11 cellular contexts compared by ENCODE assay signal in genomic region chr7:94367940-94368339, GRCh38. TPM values are rescaled to one million over a fixed set of nuclear protein-coding genes. Genes with fewer than 3 reads are reported as not detected.
DNase-seq lines count a peak whose midpoint lies in the region; ATAC-seq, FAIRE-seq and TF ChIP-seq lines count a peak whose summit lies in the region.
"Had no signal": no experiment of that assay in that cellular context is flagged by ENCODE, and none has a peak within 500 bp of the region (broad histone marks: within the 10 kb centered on the region; RNA-seq: fewer than 3 reads in every experiment).

No MANE protein-coding gene starts in this region.

- no peaks in the 10 kb centered on the region for H3K4me1 ChIP-seq in esophagus (ENCODE audit: control insufficient read depth in 2 of 2, insufficient read depth in 2 of 2, low read length in 1 of 2)
- H3K4me1 ChIP-seq in neural progenitor cell: peaks cover 10% of the 10 kb centered on the region
- peaks cover 6% of the 10 kb centered on the region for H3K4me1 ChIP-seq in upper lobe of right lung

- no peaks in the 10 kb centered on the region for H3K36me3 Mint-ChIP-seq in neural progenitor cell
- no peaks in the 10 kb centered on the region for H3K36me3 Mint-ChIP-seq in activated naive CD8-positive, alpha-beta T cell treated with anti-CD3 and anti-CD28 coated beads for 36 hours
- H3K36me3 Mint-ChIP-seq: immature natural killer cell had no signal

- H3K27ac ChIP-seq in esophagus (ENCODE audit: low read depth in 2 of 2, low read length in 1 of 2) (peak overlapping the region; percentile 31 to 47), neural progenitor cell (no peak overlapping the region), upper lobe of right lung (peak overlapping the region; percentile 55)

- TF ChIP-seq CTCF in neural progenitor cell (IDR thresholded peaks at IDR 0.05) (no peak), upper lobe of right lung (IDR thresholded peaks at IDR 0.05) (no peak), D721Med (IDR thresholded peaks at IDR 0.05; ENCODE audit: insufficient read depth, missing control alignments) (no peak)

- WGBS in esophagus, 2 donors: 57 to 65% methylated on average over 2 of the region's 2 CpGs

- ATAC-seq in upper lobe of right lung: peak; percentile 50
- ATAC-seq: activated T-helper 17 cell treated with anti-CD3 and anti-CD28 coated beads, Interleukin-2, amount 50 U/mL, for 72 hours had no signal

- H3K27me3 ChIP-seq in esophagus (ENCODE audit: control insufficient read depth in 1 of 2, insufficient read depth in 2 of 2, low read length in 2 of 2) (no peaks in the 10 kb centered on the region), neural progenitor cell (no peaks in the 10 kb centered on the region), upper lobe of right lung (no peaks in the 10 kb centered on the region)

- no peaks in the 10 kb centered on the region for H3K79me2 ChIP-seq in neural progenitor cell (ENCODE audit: low read depth)

- no peak overlapping the region for H3K27ac Mint-ChIP-seq in neural progenitor cell
- H3K27ac Mint-ChIP-seq in activated naive CD8-positive, alpha-beta T cell treated with anti-CD3 and anti-CD28 coated beads for 36 hours: no peak overlapping the region
- H3K27ac Mint-ChIP-seq: activated T-helper 17 cell treated with anti-CD3 and anti-CD28 coated beads, Interleukin-2, amount 50 U/mL, for 72 hours; immature natural killer cell had no signal

- H3K9me3 ChIP-seq in esophagus (ENCODE audit: control insufficient read depth in 2 of 2, insufficient read depth in 1 of 2, low read depth in 1 of 2, low read length in 1 of 2): no peaks in the 10 kb centered on the region
- H3K9me3 ChIP-seq in neural progenitor cell (ENCODE audit: low read depth): no peaks in the 10 kb centered on the region
- no peaks in the 10 kb centered on the region for H3K9me3 ChIP-seq in upper lobe of right lung

- H3K4me3 ChIP-seq in esophagus (ENCODE audit: low read depth in 1 of 2, low read length in 2 of 2) (no peak overlapping the region), neural progenitor cell (no peak overlapping the region), upper lobe of right lung (no peak overlapping the region)

- H3F3A ChIP-seq in neural progenitor cell (ENCODE audit: low read depth): no peaks in the 10 kb centered on the region

- peaks cover 11% of the 10 kb centered on the region for H3K4me1 Mint-ChIP-seq in neural progenitor cell
- no peaks in the 10 kb centered on the region for H3K4me1 Mint-ChIP-seq in activated naive CD8-positive, alpha-beta T cell treated with anti-CD3 and anti-CD28 coated beads for 36 hours
- H3K4me1 Mint-ChIP-seq: activated T-helper 17 cell treated with anti-CD3 and anti-CD28 coated beads, Interleukin-2, amount 50 U/mL, for 72 hours; immature natural killer cell had no signal

- DNase-seq in RPMI7951 (ENCODE audit: low read depth) (peak; percentile 79), neural progenitor cell (ENCODE audit: low spot score) (no peak), upper lobe of right lung (no peak), NCI-H2171 treated with DMSO at 0.1 percent for 48 hours (lab: John Stamatoyannopoulos, UW) (no peak), D721Med (ENCODE audit: insufficient read length, low spot score) (no peak), mesenteric fat pad (ENCODE audit: low spot score) (no peak)
- no peak for DNase-seq in activated naive CD8-positive, alpha-beta T cell treated with anti-CD3 and anti-CD28 coated beads for 36 hours
- DNase-seq: immature natural killer cell, small intestine had no signal

- no peak overlapping the region for H3K4me3 Mint-ChIP-seq in neural progenitor cell
- no peak overlapping the region for H3K4me3 Mint-ChIP-seq in activated naive CD8-positive, alpha-beta T cell treated with anti-CD3 and anti-CD28 coated beads for 36 hours
- H3K4me3 Mint-ChIP-seq: activated T-helper 17 cell treated with anti-CD3 and anti-CD28 coated beads, Interleukin-2, amount 50 U/mL, for 72 hours; immature natural killer cell had no signal

- intact Hi-C loops in upper lobe of right lung (cut with DNase I): no loop called here

- peaks cover 3% of the 10 kb centered on the region for H3K27me3 Mint-ChIP-seq in neural progenitor cell (ENCODE audit: insufficient read depth, low read depth)
- H3K27me3 Mint-ChIP-seq in activated naive CD8-positive, alpha-beta T cell treated with anti-CD3 and anti-CD28 coated beads for 36 hours: no peaks in the 10 kb centered on the region

- no peak overlapping the region for H3K4me2 ChIP-seq in neural progenitor cell

- H3K9ac ChIP-seq in neural progenitor cell: no peak overlapping the region

- no peaks in the 10 kb centered on the region for H3K36me3 ChIP-seq in esophagus (ENCODE audit: control insufficient read depth in 2 of 2, insufficient read depth in 2 of 2, low read length in 1 of 2)
- H3K36me3 ChIP-seq in neural progenitor cell: no peaks in the 10 kb centered on the region
- no peaks in the 10 kb centered on the region for H3K36me3 ChIP-seq in upper lobe of right lung

- no peaks in the 10 kb centered on the region for H4K20me1 ChIP-seq in neural progenitor cell (ENCODE audit: low read depth)

- H3K9me3 Mint-ChIP-seq in neural progenitor cell: peaks cover 20% of the 10 kb centered on the region
- H3K9me3 Mint-ChIP-seq in activated naive CD8-positive, alpha-beta T cell treated with anti-CD3 and anti-CD28 coated beads for 36 hours: no peaks in the 10 kb centered on the region
- H3K9me3 Mint-ChIP-seq: activated T-helper 17 cell treated with anti-CD3 and anti-CD28 coated beads, Interleukin-2, amount 50 U/mL, for 72 hours; immature natural killer cell had no signal

- FAIRE-seq in D721Med (lab: Jason Lieb, UNC): no peak
- FAIRE-seq: small intestine had no signal

- H2AFZ ChIP-seq in neural progenitor cell (replicated peaks): peak overlapping the region; percentile 0

RNA-seq across cellular contexts. Expression of gene COL1A2, which starts 26.8 kb away (rescaled TPM):
- 1,601 and 1,652 TPM in 2 replicates for total RNA-seq in RPMI7951 (2014; rRNA removed; shearing (Covaris generic))
- polyA plus RNA-seq in esophagus: 10 to 100 TPM; 13.4 to 26.4 TPM
- total RNA-seq in neural progenitor cell (ENCODE audit: low replicate concordance) (28.0 and 47.9 TPM in 2 replicates), upper lobe of right lung (321 TPM), mesenteric fat pad (401 TPM)
- total RNA-seq in activated naive CD8-positive, alpha-beta T cell treated with anti-CD3 and anti-CD28 coated beads for 36 hours: under 1 TPM; 0.30 to 0.35 TPM
- total RNA-seq: activated T-helper 17 cell treated with anti-CD3 and anti-CD28 coated beads, Interleukin-2, amount 50 U/mL, for 72 hours had no signal
- polyA plus RNA-seq: immature natural killer cell had no signal

Comparison
In these comparisons a context has a peak if more than half of its experiments do, and no peak if none do; other contexts are left out.
1. RNA of gene COL1A2, which starts 26.8 kb away (total RNA-seq): 1,601 to 1,652 TPM in RPMI7951, 401 TPM in mesenteric fat pad (single experiment), 321 TPM in upper lobe of right lung (single experiment) and 28.0 to 47.9 TPM in neural progenitor cell; 0.30 to 0.35 TPM in activated naive CD8-positive, alpha-beta T cell treated with anti-CD3 and anti-CD28 coated beads for 36 hours; every median in the first group is over 10 times any median in the second.